ENCODE assay signal across 8 cellular contexts in the genomic region with DNA sequence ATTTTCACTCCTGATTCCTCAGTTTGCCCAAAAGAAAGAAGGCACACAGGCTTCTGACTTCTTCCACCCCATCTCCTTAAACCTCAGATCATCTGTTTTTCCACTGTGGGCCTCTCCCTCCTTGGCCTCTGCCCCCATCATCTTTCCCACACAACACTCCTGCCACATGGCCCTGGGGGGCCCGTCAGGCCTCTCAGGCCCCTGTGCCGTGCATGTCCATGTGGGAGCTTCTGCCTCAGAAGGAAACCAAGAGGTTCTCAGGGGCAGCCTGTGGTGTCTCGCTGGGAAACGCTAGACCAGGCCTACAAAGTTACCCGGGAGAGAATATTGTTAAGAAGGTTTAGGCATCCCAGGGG. TPM values are rescaled to one million over a fixed set of nuclear protein-coding genes. Genes with fewer than 3 reads are reported as not detected.
DNase-seq lines count a peak whose midpoint lies in the region; ATAC-seq, FAIRE-seq and TF ChIP-seq lines count a peak whose summit lies in the region.
"Had no signal": no experiment of that assay in that cellular context is flagged by ENCODE, and none has a peak within 500 bp of the region (broad histone marks: within the 10 kb centered on the region; RNA-seq: fewer than 3 reads in every experiment).

No MANE protein-coding gene starts in this region.

- ATAC-seq in GM19025 (IDR thresholded peaks at IDR 0.05; ENCODE audit: low read depth, unreplicated experiment): peak; percentile 35
- peak; percentile 32 for ATAC-seq in HG02678 (IDR thresholded peaks at IDR 0.05; ENCODE audit: unreplicated experiment)

- no peaks in the 10 kb centered on the region for H3K36me3 ChIP-seq in SU-DHL-6 (ENCODE audit: low read length)
- H3K36me3 ChIP-seq in skeletal muscle tissue (ENCODE audit: control insufficient read depth in 3 of 3, insufficient read depth in 3 of 3, low read length in 3 of 3): peaks cover 23 to 43% (median 24%) of the 10 kb centered on the region in 3 donors

- no peaks in the 10 kb centered on the region for H4K20me1 ChIP-seq in SU-DHL-6 (ENCODE audit: low read depth, low read length)

- no peaks in the 10 kb centered on the region for H3K79me2 ChIP-seq in SU-DHL-6 (ENCODE audit: insufficient read depth, low read length)

- no peak for TF ChIP-seq CTCF in SU-DHL-6 (IDR thresholded peaks at IDR 0.05; ENCODE audit: insufficient read depth, low read length, poor library complexity, severe bottlenecking)

- no peaks in the 10 kb centered on the region for H3K27me3 ChIP-seq in SU-DHL-6 (ENCODE audit: low read length)
- no peaks in the 10 kb centered on the region for H3K27me3 ChIP-seq in skeletal muscle tissue (ENCODE audit: control insufficient read depth in 3 of 3, insufficient read depth in 3 of 3, low read length in 3 of 3)

- H3K9ac ChIP-seq in SU-DHL-6 (ENCODE audit: low read length): peak overlapping the region; percentile 30
- peak overlapping the region in 1 of 3 donors; percentile 15 for H3K9ac ChIP-seq in skeletal muscle tissue (ENCODE audit: low read depth in 1 of 3, low read length in 3 of 3)

- H3F3A ChIP-seq in SU-DHL-6 (ENCODE audit: insufficient read depth): no peaks in the 10 kb centered on the region

- H3K4me1 ChIP-seq in skeletal muscle tissue (ENCODE audit: control insufficient read depth in 3 of 3, insufficient read depth in 3 of 3, low read length in 3 of 3): peaks cover 18 to 42% (median 31%) of the 10 kb centered on the region in 3 donors

- H3K27ac ChIP-seq in SU-DHL-6 (ENCODE audit: low read depth, low read length): no peak overlapping the region
- H3K27ac ChIP-seq in skeletal muscle tissue (ENCODE audit: low read depth, low read length): peak overlapping the region; percentile 42

- DNase-seq in iPS-NIHi7 (ENCODE audit: extremely low spot score) (no peak), CD1c-positive myeloid dendritic cell (ENCODE audit: extremely low spot score) (no peak), H54 (ENCODE audit: insufficient read length, low spot score) (no peak)
- DNase-seq: Right ventricle myocardium superior had no signal

- FAIRE-seq in H54 (lab: Jason Lieb, UNC): no peak

- no peaks in the 10 kb centered on the region for H3K9me3 ChIP-seq in SU-DHL-6 (ENCODE audit: insufficient read depth, low read length)
- no peaks in the 10 kb centered on the region for H3K9me3 ChIP-seq in skeletal muscle tissue (ENCODE audit: control insufficient read depth in 3 of 3, low read length in 3 of 3)

- H3K4me3 ChIP-seq in SU-DHL-6 (ENCODE audit: insufficient read depth, low read length, poor library complexity, severe bottlenecking): no peak overlapping the region
- no peak overlapping the region for H3K4me3 ChIP-seq in skeletal muscle tissue (ENCODE audit: low read length in 3 of 3)

- H3K4me2 ChIP-seq in SU-DHL-6 (ENCODE audit: low read depth, low read length, poor library complexity, severe bottlenecking): peak overlapping the region; percentile 31

- no peaks in the 10 kb centered on the region for H3K9me2 ChIP-seq in SU-DHL-6 (replicated peaks; ENCODE audit: insufficient read depth, low read length)

- TF ChIP-seq POLR2A in H54 (IDR thresholded peaks at IDR 0.05; ENCODE audit: low read depth, low read length): no peak

- H2AFZ ChIP-seq in SU-DHL-6 (ENCODE audit: low read depth, low read length, severe bottlenecking): peak overlapping the region; percentile 65

RNA-seq across cellular contexts. Expression of gene KLHL33, which starts 8.0 kb away (rescaled TPM):
- 2.1 TPM for total RNA-seq in skeletal muscle tissue

RNA-seq across cellular contexts. Expression of gene TEP1, which starts 14.7 kb away (rescaled TPM):
- 10.4 TPM for total RNA-seq in skeletal muscle tissue

RNA-seq across cellular contexts. Expression of gene OSGEP, which starts 26.6 kb away (rescaled TPM):
- total RNA-seq in skeletal muscle tissue: 26.6 TPM

RNA-seq across cellular contexts. Expression of gene APEX1, which starts 27.0 kb away (rescaled TPM):
- 64.2 TPM for total RNA-seq in skeletal muscle tissue

RNA-seq across cellular contexts. Expression of gene PIP4P1, which starts 33.2 kb away (rescaled TPM):
- total RNA-seq in skeletal muscle tissue: 13.0 TPM
